1 cellular context compared by ENCODE assay signal in genomic region chr7:101129603-101130117, GRCh38.
TF ChIP-seq lines count a peak whose summit lies in the region.

No MANE protein-coding gene starts in this region.

TF ChIP-seq in HepG2, 621 proteins besides CTCF, POLR2A, EP300 and RAD21:
- TF ChIP-seq ZMAT5 (CRISPR knock-in tag; IDR thresholded peaks at IDR 0.05; ENCODE audit: borderline replicate concordance, low read depth) (no peak), ATF7 (IDR thresholded peaks at IDR 0.05) (no peak), ATF7 (CRISPR knock-in tag; IDR thresholded peaks at IDR 0.05) (no peak), ZNF768 (CRISPR knock-in tag; IDR thresholded peaks at IDR 0.05) (no peak), ZHX1 (CRISPR knock-in tag; IDR thresholded peaks at IDR 0.05; ENCODE audit: low read depth) (no peak), NFAT5 (CRISPR knock-in tag; IDR thresholded peaks at IDR 0.05) (no peak), ZNF770 (CRISPR knock-in tag; IDR thresholded peaks at IDR 0.05) (peak; percentile 74), HMGXB3 (CRISPR knock-in tag; IDR thresholded peaks at IDR 0.05; ENCODE audit: borderline replicate concordance) (no peak), RAD51 (IDR thresholded peaks at IDR 0.05; ENCODE audit: borderline replicate concordance) (no peak), RBFOX2 (IDR thresholded peaks at IDR 0.05; ENCODE audit: low read depth, low read length) (0 out of 2 replicates have a peak, but pooled peaks have one; percentile 28), ZNF691 (CRISPR knock-in tag; IDR thresholded peaks at IDR 0.05; ENCODE audit: borderline replicate concordance, low read depth) (0 out of 2 replicates have a peak, but pooled peaks have one; percentile 5), THYN1 (CRISPR knock-in tag; IDR thresholded peaks at IDR 0.05; ENCODE audit: borderline replicate concordance, low read depth) (no peak), FIP1L1 (IDR thresholded peaks at IDR 0.05; ENCODE audit: borderline replicate concordance, insufficient read depth, low read depth, low read length) (no peak)
